8 cellular contexts compared by ENCODE assay signal in genomic region chr3:196207159-196207832, GRCh38. TPM values are rescaled to one million over a fixed set of nuclear protein-coding genes. Genes with fewer than 3 reads are reported as not detected.
DNase-seq lines count a peak whose midpoint lies in the region; ATAC-seq, FAIRE-seq and TF ChIP-seq lines count a peak whose summit lies in the region.

No MANE protein-coding gene starts in this region.

- H4K20me1 ChIP-seq in keratinocyte (ENCODE audit: control insufficient read depth, extremely low read depth, insufficient read depth, low read length): no peaks in the 10 kb centered on the region

- no peak overlapping the region for H3K27ac Mint-ChIP-seq in type B pancreatic cell

- peaks cover 8% of the 10 kb centered on the region for H3K27me3 ChIP-seq in keratinocyte (ENCODE audit: control insufficient read depth, extremely low read depth, insufficient read depth, low read length)

- no peaks in the 10 kb centered on the region for H3K4me1 Mint-ChIP-seq in type B pancreatic cell (ENCODE audit: unreplicated experiment)

- H3K79me2 ChIP-seq in keratinocyte (ENCODE audit: control insufficient read depth, insufficient read depth, low read length): no peaks in the 10 kb centered on the region

- H3K27me3 Mint-ChIP-seq in type B pancreatic cell: peaks cover 32% of the 10 kb centered on the region

- no peak for ATAC-seq in HG02885 (IDR thresholded peaks at IDR 0.05; ENCODE audit: poor library complexity, unreplicated experiment)

- dilution Hi-C loops in keratinocyte (cut with MboI; ENCODE audit: extremely low pct_ligation_motif_present, low sequenced_read_pairs): no loop called here

- no peak overlapping the region for H3K27ac ChIP-seq in keratinocyte (ENCODE audit: control insufficient read depth, insufficient read depth, low read length)

- no peaks in the 10 kb centered on the region for H3K9me1 ChIP-seq in keratinocyte (ENCODE audit: control insufficient read depth, extremely low read depth, insufficient read depth, low read length)

- no peak overlapping the region for H3K9ac ChIP-seq in keratinocyte (ENCODE audit: control insufficient read depth, extremely low read depth, insufficient read depth, low read length)

- H3K4me3 ChIP-seq in astrocyte of the cerebellum (ENCODE audit: low read depth, low read length) (peak overlapping the region; percentile 42), keratinocyte (ENCODE audit: control insufficient read depth in 2 of 3, extremely low read depth in 1 of 3, insufficient read depth in 2 of 3, low read depth in 1 of 3, low read length in 3 of 3) (no peak overlapping the region)

- DNase-seq in activated naive CD4-positive, alpha-beta T cell (lab: John Stamatoyannopoulos, UW): peak in 3 of 4 experiments; percentile 24 to 45 (median 34)
- no peak for DNase-seq in activated naive CD4-positive, alpha-beta T cell treated with anti-CD3 and anti-CD28 coated beads, Interleukin-2, amount 50 U/mL, for 16 hours
- DNase-seq in astrocyte of the cerebellum (ENCODE audit: low read depth): no peak
- DNase-seq in keratinocyte (ENCODE audit: low read depth, low spot score): no peak
- DNase-seq in type B pancreatic cell (ENCODE audit: extremely low spot score, unreplicated experiment): no peak
- DNase-seq in NCI-H446 (lab: John Stamatoyannopoulos, UW): no peak
- no peak for DNase-seq in NCI-H2081 treated with DMSO at 0.1 percent for 48 hours (lab: John Stamatoyannopoulos, UW)

- H3K4me3 Mint-ChIP-seq in type B pancreatic cell: peak overlapping the region; percentile 34

- in situ Hi-C loops in astrocyte of the cerebellum (cut with HindIII; ENCODE audit: low sequenced_read_pairs): no loop called here

- peaks cover 5% of the 10 kb centered on the region for H3K9me3 Mint-ChIP-seq in type B pancreatic cell

- H2AFZ ChIP-seq in keratinocyte (ENCODE audit: control insufficient read depth, low read length): no peak overlapping the region

- H3K4me1 ChIP-seq in keratinocyte (ENCODE audit: control insufficient read depth, extremely low read depth, insufficient read depth, low read length): no peaks in the 10 kb centered on the region

- H3K4me2 ChIP-seq in keratinocyte (ENCODE audit: control insufficient read depth, extremely low read depth, insufficient read depth, low read depth, low read length): peak overlapping the region; percentile 45

- no peaks in the 10 kb centered on the region for H3K36me3 Mint-ChIP-seq in type B pancreatic cell

- H3K9me3 ChIP-seq in keratinocyte (ENCODE audit: control insufficient read depth, low read depth, low read length): no peaks in the 10 kb centered on the region

- H3K36me3 ChIP-seq in keratinocyte (ENCODE audit: control insufficient read depth in 2 of 2, extremely low read depth in 1 of 2, insufficient read depth in 2 of 2, low read length in 2 of 2): no peaks in the 10 kb centered on the region

- no peak for FAIRE-seq in keratinocyte (lab: Jason Lieb, UNC)

- TF ChIP-seq CTCF in astrocyte of the cerebellum (IDR thresholded peaks at IDR 0.05; ENCODE audit: low read depth, low read length, missing control alignments) (no peak), keratinocyte (optimal IDR thresholded peaks at IDR 0.05 in 1 of 3, IDR thresholded peaks at IDR 0.05 in 1 of 3, conservative IDR thresholded peaks at IDR 0.05 in 1 of 3; ENCODE audit: extremely low read depth in 1 of 3, insufficient read depth in 2 of 3, low read length in 3 of 3) (no peak), type B pancreatic cell (conservative IDR thresholded peaks at IDR 0.05) (no peak)

RNA-seq across cellular contexts. Expression of gene ZDHHC19, which starts 3.9 kb away (rescaled TPM):
- not detected in 3 replicates for polyA plus RNA-seq in keratinocyte
- not detected for polyA plus RNA-seq in keratinocyte (2011; ENCODE audit: low read depth)
- polyA plus RNA-seq in keratinocyte (2011; cell fraction: cytosol; rRNA removed): not detected in 2 replicates
- polyA plus RNA-seq in keratinocyte (2011; cell fraction: nucleus; rRNA removed): not detected in 2 replicates
- not detected in 2 replicates for polyA plus RNA-seq in keratinocyte (2012; ENCODE audit: low replicate concordance)
- not detected in 3 replicates for polyA minus RNA-seq in keratinocyte
- polyA minus RNA-seq in keratinocyte (2011; cell fraction: cytosol; rRNA and poly(A)+ RNA removed): not detected
- 0.93 TPM in 1 of 2 replicates, not detected in the other for polyA minus RNA-seq in keratinocyte (2011; cell fraction: nucleus; rRNA and poly(A)+ RNA removed)
- 0.85 TPM in 1 of 2 replicates, not detected in the other for total RNA-seq in type B pancreatic cell (ENCODE audit: low replicate concordance)

RNA-seq across cellular contexts. Expression of gene SLC51A, which starts 9.0 kb away (rescaled TPM):
- not detected in 3 replicates for polyA plus RNA-seq in keratinocyte
- not detected for polyA plus RNA-seq in keratinocyte (2011; ENCODE audit: low read depth)
- polyA plus RNA-seq in keratinocyte (2011; cell fraction: cytosol; rRNA removed): not detected in 2 replicates
- polyA plus RNA-seq in keratinocyte (2011; cell fraction: nucleus; rRNA removed): not detected in 2 replicates
- polyA plus RNA-seq in keratinocyte (2012; ENCODE audit: low replicate concordance): 4.2 and 7.6 TPM in 2 replicates
- polyA minus RNA-seq in keratinocyte: not detected in 3 replicates
- not detected for polyA minus RNA-seq in keratinocyte (2011; cell fraction: cytosol; rRNA and poly(A)+ RNA removed)
- polyA minus RNA-seq in keratinocyte (2011; cell fraction: nucleus; rRNA and poly(A)+ RNA removed): not detected in 2 replicates
- 3.7 and 4.7 TPM in 2 replicates for total RNA-seq in type B pancreatic cell (ENCODE audit: low replicate concordance)

Comparison
In these comparisons a context has a peak if more than half of its experiments do, and no peak if none do; other contexts are left out.
1. DNase-seq: peak in activated naive CD4-positive, alpha-beta T cell (3 of 4); none in activated naive CD4-positive, alpha-beta T cell treated with anti-CD3 and anti-CD28 coated beads, Interleukin-2, amount 50 U/mL, for 16 hours (single experiment), astrocyte of the cerebellum (single experiment), keratinocyte (single experiment), type B pancreatic cell (single experiment), NCI-H446 (0 of 2) and NCI-H2081 treated with DMSO at 0.1 percent for 48 hours (single experiment).